In genomic region chr5:79555418-79555817, GRCh38 we compare ENCODE assay signal across 7 cellular contexts.
"Had no signal": no experiment of that assay in that cellular context is flagged by ENCODE, and none has a peak within 500 bp of the region (broad histone marks: within the 10 kb centered on the region; RNA-seq: fewer than 3 reads in every experiment).

No MANE protein-coding gene starts in this region.

- H3K27ac ChIP-seq: cardiac muscle cell, right lobe of liver, thoracic aorta, upper lobe of left lung had no signal

- H3K4me3 ChIP-seq: cardiac muscle cell, lung, right lobe of liver, thoracic aorta, upper lobe of left lung had no signal

- H3K36me3 ChIP-seq: cardiac muscle cell, right lobe of liver, thoracic aorta, upper lobe of left lung had no signal

- H3K27me3 ChIP-seq: cardiac muscle cell, right lobe of liver, upper lobe of left lung had no signal

- DNase-seq: activated B cell treated with CpG ODN at 0.5 μM for 24 hours had no signal

- H3K9me3 ChIP-seq: right lobe of liver, thoracic aorta, upper lobe of left lung had no signal

- ATAC-seq: left colon had no signal
